In the genomic region with DNA sequence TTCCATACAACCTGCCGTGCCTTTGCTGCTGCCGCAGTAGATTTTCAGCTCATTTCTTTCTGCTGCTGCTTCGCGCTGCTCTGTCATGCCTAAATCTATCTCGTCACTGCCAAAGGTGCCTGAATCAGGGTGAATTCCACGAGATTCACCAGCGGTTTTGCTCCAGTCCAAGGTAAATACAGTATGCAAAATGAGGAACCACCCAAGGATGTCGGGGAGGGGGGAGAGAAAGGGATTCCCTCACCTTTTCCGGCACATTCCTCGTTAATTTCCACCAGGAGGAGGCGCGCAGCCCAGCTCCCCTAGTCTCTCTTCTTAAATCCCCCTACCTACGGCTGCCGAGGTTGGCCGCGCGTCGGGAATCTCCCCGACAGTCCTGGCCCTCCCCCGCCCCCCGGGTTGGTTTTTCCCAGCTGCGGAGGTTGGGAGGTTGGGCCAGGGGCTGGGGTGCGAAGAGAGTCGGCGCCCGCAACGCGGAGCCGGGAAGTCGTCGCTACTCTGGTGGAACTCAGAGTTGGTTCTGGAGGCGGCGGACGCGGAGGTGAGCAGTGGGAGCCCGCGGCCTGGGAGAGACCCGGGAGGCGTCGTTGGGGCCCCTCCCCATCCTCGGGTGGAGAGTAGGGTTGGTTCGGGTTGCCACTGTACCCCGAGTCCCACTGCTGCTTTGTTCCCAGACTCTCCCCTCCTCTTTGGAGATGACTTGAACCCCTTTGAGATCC, we compare ENCODE assay signal across 1 cellular context.
TF ChIP-seq lines count a peak whose summit lies in the region.

Gene TPBG (plus strand): TSS at position 450 of the 719 bp plus-strand sequence. CDS start 1,145 bp downstream, outside the sequence.

TF ChIP-seq in GM12878, 131 proteins besides CTCF, POLR2A, EP300 and RAD21 (continued from another document):
- TF ChIP-seq ZBTB33 (IDR thresholded peaks at IDR 0.05), result no peak
- TF ChIP-seq, protein P1, sequence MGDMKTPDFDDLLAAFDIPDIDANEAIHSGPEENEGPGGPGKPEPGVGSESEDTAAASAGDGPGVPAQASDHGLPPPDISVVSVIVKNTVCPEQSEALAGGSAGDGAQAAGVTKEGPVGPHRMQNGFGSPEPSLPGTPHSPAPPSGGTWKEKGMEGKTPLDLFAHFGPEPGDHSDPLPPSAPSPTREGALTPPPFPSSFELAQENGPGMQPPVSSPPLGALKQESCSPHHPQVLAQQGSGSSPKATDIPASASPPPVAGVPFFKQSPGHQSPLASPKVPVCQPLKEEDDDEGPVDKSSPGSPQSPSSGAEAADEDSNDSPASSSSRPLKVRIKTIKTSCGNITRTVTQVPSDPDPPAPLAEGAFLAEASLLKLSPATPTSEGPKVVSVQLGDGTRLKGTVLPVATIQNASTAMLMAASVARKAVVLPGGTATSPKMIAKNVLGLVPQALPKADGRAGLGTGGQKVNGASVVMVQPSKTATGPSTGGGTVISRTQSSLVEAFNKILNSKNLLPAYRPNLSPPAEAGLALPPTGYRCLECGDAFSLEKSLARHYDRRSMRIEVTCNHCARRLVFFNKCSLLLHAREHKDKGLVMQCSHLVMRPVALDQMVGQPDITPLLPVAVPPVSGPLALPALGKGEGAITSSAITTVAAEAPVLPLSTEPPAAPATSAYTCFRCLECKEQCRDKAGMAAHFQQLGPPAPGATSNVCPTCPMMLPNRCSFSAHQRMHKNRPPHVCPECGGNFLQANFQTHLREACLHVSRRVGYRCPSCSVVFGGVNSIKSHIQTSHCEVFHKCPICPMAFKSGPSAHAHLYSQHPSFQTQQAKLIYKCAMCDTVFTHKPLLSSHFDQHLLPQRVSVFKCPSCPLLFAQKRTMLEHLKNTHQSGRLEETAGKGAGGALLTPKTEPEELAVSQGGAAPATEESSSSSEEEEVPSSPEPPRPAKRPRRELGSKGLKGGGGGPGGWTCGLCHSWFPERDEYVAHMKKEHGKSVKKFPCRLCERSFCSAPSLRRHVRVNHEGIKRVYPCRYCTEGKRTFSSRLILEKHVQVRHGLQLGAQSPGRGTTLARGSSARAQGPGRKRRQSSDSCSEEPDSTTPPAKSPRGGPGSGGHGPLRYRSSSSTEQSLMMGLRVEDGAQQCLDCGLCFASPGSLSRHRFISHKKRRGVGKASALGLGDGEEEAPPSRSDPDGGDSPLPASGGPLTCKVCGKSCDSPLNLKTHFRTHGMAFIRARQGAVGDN (IDR thresholded peaks at IDR 0.05), result no peak
- no peak for TF ChIP-seq PBX3 (IDR thresholded peaks at IDR 0.05; ENCODE audit: insufficient replicate concordance, low read depth, low read length)
- TF ChIP-seq SUPT20H (IDR thresholded peaks at IDR 0.05; ENCODE audit: borderline replicate concordance, control insufficient read depth, low read depth, low read length), result no peak
- TF ChIP-seq CBX5 (IDR thresholded peaks at IDR 0.05; ENCODE audit: low read depth), result no peak
- peak; percentile 94 for TF ChIP-seq FOXK2 (IDR thresholded peaks at IDR 0.05)
- TF ChIP-seq SKIL (IDR thresholded peaks at IDR 0.05; ENCODE audit: low read depth, poor library complexity, severe bottlenecking), result peak; percentile 51
- no peak for TF ChIP-seq TARDBP (IDR thresholded peaks at IDR 0.05; ENCODE audit: borderline replicate concordance)
- peak; percentile 86 for TF ChIP-seq BCLAF1 (IDR thresholded peaks at IDR 0.05)
- TF ChIP-seq, protein P2, sequence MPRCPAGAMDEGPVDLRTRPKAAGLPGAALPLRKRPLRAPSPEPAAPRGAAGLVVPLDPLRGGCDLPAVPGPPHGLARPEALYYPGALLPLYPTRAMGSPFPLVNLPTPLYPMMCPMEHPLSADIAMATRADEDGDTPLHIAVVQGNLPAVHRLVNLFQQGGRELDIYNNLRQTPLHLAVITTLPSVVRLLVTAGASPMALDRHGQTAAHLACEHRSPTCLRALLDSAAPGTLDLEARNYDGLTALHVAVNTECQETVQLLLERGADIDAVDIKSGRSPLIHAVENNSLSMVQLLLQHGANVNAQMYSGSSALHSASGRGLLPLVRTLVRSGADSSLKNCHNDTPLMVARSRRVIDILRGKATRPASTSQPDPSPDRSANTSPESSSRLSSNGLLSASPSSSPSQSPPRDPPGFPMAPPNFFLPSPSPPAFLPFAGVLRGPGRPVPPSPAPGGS (IDR thresholded peaks at IDR 0.05; ENCODE audit: borderline replicate concordance, insufficient read depth, low read depth, low read length, poor library complexity, severe bottlenecking), result no peak
- no peak for TF ChIP-seq JUNB (IDR thresholded peaks at IDR 0.05)
- TF ChIP-seq SMARCA5 (IDR thresholded peaks at IDR 0.05), result no peak
- TF ChIP-seq, protein P3, sequence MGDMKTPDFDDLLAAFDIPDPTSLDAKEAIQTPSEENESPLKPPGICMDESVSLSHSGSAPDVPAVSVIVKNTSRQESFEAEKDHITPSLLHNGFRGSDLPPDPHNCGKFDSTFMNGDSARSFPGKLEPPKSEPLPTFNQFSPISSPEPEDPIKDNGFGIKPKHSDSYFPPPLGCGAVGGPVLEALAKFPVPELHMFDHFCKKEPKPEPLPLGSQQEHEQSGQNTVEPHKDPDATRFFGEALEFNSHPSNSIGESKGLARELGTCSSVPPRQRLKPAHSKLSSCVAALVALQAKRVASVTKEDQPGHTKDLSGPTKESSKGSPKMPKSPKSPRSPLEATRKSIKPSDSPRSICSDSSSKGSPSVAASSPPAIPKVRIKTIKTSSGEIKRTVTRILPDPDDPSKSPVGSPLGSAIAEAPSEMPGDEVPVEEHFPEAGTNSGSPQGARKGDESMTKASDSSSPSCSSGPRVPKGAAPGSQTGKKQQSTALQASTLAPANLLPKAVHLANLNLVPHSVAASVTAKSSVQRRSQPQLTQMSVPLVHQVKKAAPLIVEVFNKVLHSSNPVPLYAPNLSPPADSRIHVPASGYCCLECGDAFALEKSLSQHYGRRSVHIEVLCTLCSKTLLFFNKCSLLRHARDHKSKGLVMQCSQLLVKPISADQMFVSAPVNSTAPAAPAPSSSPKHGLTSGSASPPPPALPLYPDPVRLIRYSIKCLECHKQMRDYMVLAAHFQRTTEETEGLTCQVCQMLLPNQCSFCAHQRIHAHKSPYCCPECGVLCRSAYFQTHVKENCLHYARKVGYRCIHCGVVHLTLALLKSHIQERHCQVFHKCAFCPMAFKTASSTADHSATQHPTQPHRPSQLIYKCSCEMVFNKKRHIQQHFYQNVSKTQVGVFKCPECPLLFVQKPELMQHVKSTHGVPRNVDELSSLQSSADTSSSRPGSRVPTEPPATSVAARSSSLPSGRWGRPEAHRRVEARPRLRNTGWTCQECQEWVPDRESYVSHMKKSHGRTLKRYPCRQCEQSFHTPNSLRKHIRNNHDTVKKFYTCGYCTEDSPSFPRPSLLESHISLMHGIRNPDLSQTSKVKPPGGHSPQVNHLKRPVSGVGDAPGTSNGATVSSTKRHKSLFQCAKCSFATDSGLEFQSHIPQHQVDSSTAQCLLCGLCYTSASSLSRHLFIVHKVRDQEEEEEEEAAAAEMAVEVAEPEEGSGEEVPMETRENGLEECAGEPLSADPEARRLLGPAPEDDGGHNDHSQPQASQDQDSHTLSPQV (IDR thresholded peaks at IDR 0.05), result no peak
- no peak for TF ChIP-seq CEBPZ (IDR thresholded peaks at IDR 0.05; ENCODE audit: low read depth, low read length)
- no peak for TF ChIP-seq ZNF384 (IDR thresholded peaks at IDR 0.05; ENCODE audit: borderline replicate concordance, low read depth, low read length)
- no peak for TF ChIP-seq CHD2 (IDR thresholded peaks at IDR 0.05; ENCODE audit: borderline replicate concordance, low read depth, low read length)
- no peak for TF ChIP-seq EZH2 (IDR thresholded peaks at IDR 0.05; ENCODE audit: borderline replicate concordance, control insufficient read depth, low read depth, low read length)
- no peak for TF ChIP-seq MYB (IDR thresholded peaks at IDR 0.05; ENCODE audit: borderline replicate concordance, low read depth, low read length)
- TF ChIP-seq MTA2 (IDR thresholded peaks at IDR 0.05; ENCODE audit: low read depth), result no peak
- TF ChIP-seq BHLHE40 (IDR thresholded peaks at IDR 0.05; ENCODE audit: borderline replicate concordance in 1 of 2, low read depth in 2 of 2, low read length in 1 of 2), result peak; percentile 81 to 88
- no peak for TF ChIP-seq ZNF274 (IDR thresholded peaks at IDR 0.05; ENCODE audit: insufficient read depth, insufficient read length)
- TF ChIP-seq STAT3 (IDR thresholded peaks at IDR 0.05; ENCODE audit: low read depth, low read length), result no peak
- TF ChIP-seq MTA3 (IDR thresholded peaks at IDR 0.05; ENCODE audit: borderline replicate concordance, low read length), result no peak
- no peak for TF ChIP-seq RELB (IDR thresholded peaks at IDR 0.05; ENCODE audit: low read depth)
